Comparison of ENCODE assay signal across 9 cellular contexts in genomic region chr1:31957701-31958674, GRCh38. TPM values are rescaled to one million over a fixed set of nuclear protein-coding genes. Genes with fewer than 3 reads are reported as not detected.
A peak's percentile ranks its signal among the peaks of the same experiment; 100 is the strongest.
DNase-seq lines count a peak whose midpoint lies in the region; ATAC-seq and TF ChIP-seq lines count a peak whose summit lies in the region.
"Had no signal": no experiment of that assay in that cellular context is flagged by ENCODE, and none has a peak within 500 bp of the region (broad histone marks: within the 10 kb centered on the region; RNA-seq: fewer than 3 reads in every experiment).

No MANE protein-coding gene starts in this region.

- peaks cover 87% of the 10 kb centered on the region for H3K4me1 Mint-ChIP-seq in activated CD8-positive, alpha-beta memory T cell treated with anti-CD3 and anti-CD28 coated beads, Interleukin-2, amount 10 ng/mL, durations not matched to agents 7 days and 5 days
- peaks cover 27 to 79% (median 62%) of the 10 kb centered on the region in 4 donors for H3K4me1 Mint-ChIP-seq in naive thymus-derived CD8-positive, alpha-beta T cell

- no peaks in the 10 kb centered on the region for H3K27me3 ChIP-seq in BLaER1 treated with 17β-estradiol and CSF1 and Interleukin-3, amounts not matched to agents 10 nM and 100 nM
- no peaks in the 10 kb centered on the region for H3K27me3 ChIP-seq in HL-60 (ENCODE audit: insufficient read depth, poor library complexity, severe bottlenecking)

- DNase-seq in HL-60 (ENCODE audit: low read depth in 1 of 2, low spot score in 1 of 2), result peak; percentile 95 to 96
- peak; percentile 84 for DNase-seq in activated CD8-positive, alpha-beta memory T cell treated with anti-CD3 and anti-CD28 coated beads, Interleukin-2, amount 10 ng/mL, durations not matched to agents 7 days and 5 days
- DNase-seq in naive thymus-derived CD8-positive, alpha-beta T cell, result peak in 4 of 10 donors; percentile 3 to 36 (median 20)
- DNase-seq in NCI-H2196 treated with DMSO at 0.1 percent for 48 hours (lab: John Stamatoyannopoulos, UW; ENCODE audit: unreplicated experiment), result no peak
- DNase-seq in COR-L47 (lab: John Stamatoyannopoulos, UW), result no peak
- DNase-seq in coronary artery (ENCODE audit: low spot score), result no peak
- DNase-seq: NCI-H1417 treated with DMSO at 0.1 percent for 48 hours had no signal

- H3K4me3 Mint-ChIP-seq in activated CD8-positive, alpha-beta memory T cell treated with anti-CD3 and anti-CD28 coated beads, Interleukin-2, amount 10 ng/mL, durations not matched to agents 7 days and 5 days, result peak overlapping the region; percentile 35
- H3K4me3 Mint-ChIP-seq in naive thymus-derived CD8-positive, alpha-beta T cell, result peak overlapping the region in 9 of 10 donors; percentile 13 to 77 (median 61)

- no peaks in the 10 kb centered on the region for H3K9me3 ChIP-seq in BLaER1 treated with 17β-estradiol and CSF1 and Interleukin-3, amounts not matched to agents 10 nM and 100 nM (replicated peaks in 1 of 11)

- ATAC-seq in activated CD8-positive, alpha-beta memory T cell treated with anti-CD3 and anti-CD28 coated beads, Interleukin-2, amount 10 ng/mL, durations not matched to agents 7 days and 5 days, result peak; percentile 63
- ATAC-seq in naive thymus-derived CD8-positive, alpha-beta T cell, result peak; percentile 54 to 60
- ATAC-seq in HG03095 (IDR thresholded peaks at IDR 0.05; ENCODE audit: unreplicated experiment), result no peak

- H3K4me3 ChIP-seq in BLaER1 treated with 17β-estradiol and CSF1 and Interleukin-3, amounts not matched to agents 10 nM and 100 nM, result peak overlapping the region in 3 of 10 experiments; percentile 4 to 30 (median 8); a peak in 1 of 20 replicates
- H3K4me3 ChIP-seq in HL-60 (replicated peaks; ENCODE audit: insufficient read depth, low read length) (no peak overlapping the region), coronary artery (no peak overlapping the region)

- H3K27ac ChIP-seq in BLaER1 treated with 17β-estradiol and CSF1 and Interleukin-3, amounts not matched to agents 10 nM and 100 nM, result peak overlapping the region; percentile 17 to 99 (median 91); a peak in 20 of 22 replicates
- H3K27ac ChIP-seq in HL-60 (replicated peaks) (peak overlapping the region; percentile 82), coronary artery (peak overlapping the region in 1 of 2 donors; percentile 50)

- H3K27ac Mint-ChIP-seq in activated CD8-positive, alpha-beta memory T cell treated with anti-CD3 and anti-CD28 coated beads, Interleukin-2, amount 10 ng/mL, durations not matched to agents 7 days and 5 days, result peak overlapping the region; percentile 84
- peak overlapping the region; percentile 56 to 94 (median 88) for H3K27ac Mint-ChIP-seq in naive thymus-derived CD8-positive, alpha-beta T cell

- H3K9ac ChIP-seq in BLaER1 treated with 17β-estradiol and CSF1 and Interleukin-3, amounts not matched to agents 10 nM and 100 nM, result peak overlapping the region; percentile 5 to 88 (median 76); a peak in 16 of 22 replicates

- H3K36me3 ChIP-seq in BLaER1 treated with 17β-estradiol and CSF1 and Interleukin-3, amounts not matched to agents 10 nM and 100 nM, result no peaks in the 10 kb centered on the region

- peaks cover 56 to 99% (median 84%) of the 10 kb centered on the region in 10 experiments for H3K4me1 ChIP-seq in BLaER1 treated with 17β-estradiol and CSF1 and Interleukin-3, amounts not matched to agents 10 nM and 100 nM

- TF ChIP-seq CTCF in HL-60 (IDR thresholded peaks at IDR 0.05; ENCODE audit: insufficient read depth, low read length) (no peak), coronary artery (IDR thresholded peaks at IDR 0.05) (no peak)

- CTCF ChIA-PET in activated CD8-positive, alpha-beta memory T cell treated with anti-CD3 and anti-CD28 coated beads, Interleukin-2, amount 10 ng/mL, durations not matched to agents 7 days and 5 days (lab: Charles Lee), result interaction anchor here (0.7 to 19.2 kb wide), 15 partner anchors 9 to 213 kb away, joined by 3 to 530 read pairs (median 3); partner anchors contain the start of genes PTP4A2 and SPOCD1

- no peaks in the 10 kb centered on the region for H3K9me3 Mint-ChIP-seq in activated CD8-positive, alpha-beta memory T cell treated with anti-CD3 and anti-CD28 coated beads, Interleukin-2, amount 10 ng/mL, durations not matched to agents 7 days and 5 days (ENCODE audit: low read depth)
- no peaks in the 10 kb centered on the region for H3K9me3 Mint-ChIP-seq in naive thymus-derived CD8-positive, alpha-beta T cell

- no peaks in the 10 kb centered on the region for H3K27me3 Mint-ChIP-seq in activated CD8-positive, alpha-beta memory T cell treated with anti-CD3 and anti-CD28 coated beads, Interleukin-2, amount 10 ng/mL, durations not matched to agents 7 days and 5 days
- no peaks in the 10 kb centered on the region for H3K27me3 Mint-ChIP-seq in naive thymus-derived CD8-positive, alpha-beta T cell

- POLR2A ChIA-PET in naive thymus-derived CD8-positive, alpha-beta T cell (lab: Charles Lee), result interaction anchor here (0.6 to 7.2 kb wide), 9 partner anchors 17 to 169 kb away, joined by 3 to 143 read pairs (median 3); partner anchors contain the start of genes PTP4A2 and TMEM39B

- H3K36me3 Mint-ChIP-seq in activated CD8-positive, alpha-beta memory T cell treated with anti-CD3 and anti-CD28 coated beads, Interleukin-2, amount 10 ng/mL, durations not matched to agents 7 days and 5 days, result no peaks in the 10 kb centered on the region
- no peaks in the 10 kb centered on the region for H3K36me3 Mint-ChIP-seq in naive thymus-derived CD8-positive, alpha-beta T cell

- no peaks in the 10 kb centered on the region for H4K20me1 ChIP-seq in BLaER1 treated with 17β-estradiol and CSF1 and Interleukin-3, amounts not matched to agents 10 nM and 100 nM

- H3K4me2 ChIP-seq in BLaER1 treated with 17β-estradiol and CSF1 and Interleukin-3, amounts not matched to agents 10 nM and 100 nM, result peak overlapping the region; percentile 23 to 97 (median 87)

RNA-seq across cellular contexts. Expression of gene PTP4A2, which starts 19.8 kb away (rescaled TPM):
- 100 to 1,000 TPM; 401 to 507 TPM for total RNA-seq in activated CD8-positive, alpha-beta memory T cell treated with anti-CD3 and anti-CD28 coated beads, Interleukin-2, amount 10 ng/mL, durations not matched to agents 7 days and 5 days
- total RNA-seq in naive thymus-derived CD8-positive, alpha-beta T cell, result 100 to 1,000 TPM; 230 to 235 TPM
- polyA plus RNA-seq in naive thymus-derived CD8-positive, alpha-beta T cell, result 100 to 1,000 TPM; 287 to 748 (median 546) TPM

RNA-seq across cellular contexts. Expression of gene KHDRBS1, which starts 55.7 kb away (rescaled TPM):
- total RNA-seq in activated CD8-positive, alpha-beta memory T cell treated with anti-CD3 and anti-CD28 coated beads, Interleukin-2, amount 10 ng/mL, durations not matched to agents 7 days and 5 days, result 100 to 1,000 TPM; 166 to 183 TPM
- 100 to 1,000 TPM; 121 to 130 TPM for total RNA-seq in naive thymus-derived CD8-positive, alpha-beta T cell
- 100 to 1,000 TPM in 1 of 3 donors, 10 to 100 TPM in 2; 92.1 to 115 (median 99.2) TPM for polyA plus RNA-seq in naive thymus-derived CD8-positive, alpha-beta T cell

Comparison
In these comparisons a context has a peak if more than half of its experiments do, and no peak if none do; other contexts are left out.
1. DNase-seq: peak in HL-60 (2 of 2) and activated CD8-positive, alpha-beta memory T cell treated with anti-CD3 and anti-CD28 coated beads, Interleukin-2, amount 10 ng/mL, durations not matched to agents 7 days and 5 days (single experiment); none in NCI-H2196 treated with DMSO at 0.1 percent for 48 hours (single experiment), COR-L47 (single experiment) and coronary artery (single experiment).